Comparison of ENCODE assay signal across 1 cellular context in genomic region chr14:24146978-24147760, GRCh38.
TF ChIP-seq lines count a peak whose summit lies in the region.

Gene RNF31 (plus strand): TSS chr14:24147498. CDS start chr14:24147699, 201 bp downstream.

TF ChIP-seq in HepG2, 621 proteins besides CTCF, POLR2A, EP300 and RAD21 (continued from another document and continues in another):
- TF ChIP-seq PPARG (CRISPR knock-in tag; conservative IDR thresholded peaks at IDR 0.05): peak; percentile 16; the same call in 1 of the 2 replicates
- no peak for TF ChIP-seq HNF4A (CRISPR knock-in tag; IDR thresholded peaks at IDR 0.05)
- peak; percentile 61 for TF ChIP-seq REPIN1 (CRISPR knock-in tag; IDR thresholded peaks at IDR 0.05; ENCODE audit: borderline replicate concordance, low read depth)
- TF ChIP-seq GZF1 (CRISPR knock-in tag; IDR thresholded peaks at IDR 0.05): peak; percentile 14; the same call in 1 of the 2 replicates
- no peak; the same call in 1 of the 2 replicates for TF ChIP-seq HDAC2 (CRISPR knock-in tag; IDR thresholded peaks at IDR 0.05)
- no peak for TF ChIP-seq PRDM10 (CRISPR knock-in tag; IDR thresholded peaks at IDR 0.05; ENCODE audit: low read depth)
- no peak for TF ChIP-seq ZNF891 (CRISPR knock-in tag; IDR thresholded peaks at IDR 0.05)
- peak; percentile 19; the same call in 1 of the 2 replicates for TF ChIP-seq SMYD3 (CRISPR knock-in tag; IDR thresholded peaks at IDR 0.05)
- TF ChIP-seq MEF2D (CRISPR knock-in tag; IDR thresholded peaks at IDR 0.05): peak; percentile 66; the same call in 1 of the 2 replicates
- no peak for TF ChIP-seq JDP2 (CRISPR knock-in tag; IDR thresholded peaks at IDR 0.05; ENCODE audit: borderline replicate concordance)
- no peak for TF ChIP-seq PHF21A (CRISPR knock-in tag; IDR thresholded peaks at IDR 0.05)
- peak; percentile 95 for TF ChIP-seq RBFOX2 (IDR thresholded peaks at IDR 0.05; ENCODE audit: low read depth, low read length)
- TF ChIP-seq FOXK2 (IDR thresholded peaks at IDR 0.05): no peak
- TF ChIP-seq JUNB (CRISPR knock-in tag; IDR thresholded peaks at IDR 0.05; ENCODE audit: borderline replicate concordance): no peak
- TF ChIP-seq AKAP8 (CRISPR knock-in tag; IDR thresholded peaks at IDR 0.05): no peak; the same call in 1 of the 2 replicates
- TF ChIP-seq RNF2 (conservative IDR thresholded peaks at IDR 0.05; ENCODE audit: low read depth): no peak; the same call in 1 of the 2 replicates
- TF ChIP-seq MIER2 (CRISPR knock-in tag; IDR thresholded peaks at IDR 0.05): peak; percentile 25; the same call in 1 of the 2 replicates
- peak; percentile 2; the same call in 1 of the 2 replicates for TF ChIP-seq ZBTB3 (CRISPR knock-in tag; IDR thresholded peaks at IDR 0.05; ENCODE audit: borderline replicate concordance, low read depth)
- TF ChIP-seq FOXC1 (CRISPR knock-in tag; IDR thresholded peaks at IDR 0.05; ENCODE audit: borderline replicate concordance): no peak
- peak; percentile 68 for TF ChIP-seq ATF3 (CRISPR knock-in tag; IDR thresholded peaks at IDR 0.05)
- TF ChIP-seq ATF2 (CRISPR knock-in tag; IDR thresholded peaks at IDR 0.05): no peak; the same call in 1 of the 2 replicates
- 0 out of 2 replicates have a peak, but pooled peaks have one; percentile 2 for TF ChIP-seq ZSCAN25 (CRISPR knock-in tag; IDR thresholded peaks at IDR 0.05)
- no peak for TF ChIP-seq HOXA9 (CRISPR knock-in tag; IDR thresholded peaks at IDR 0.05; ENCODE audit: borderline replicate concordance)
- TF ChIP-seq CREB3 (CRISPR knock-in tag; IDR thresholded peaks at IDR 0.05): peak; percentile 90
- peak; percentile 89 for TF ChIP-seq SAP130 (CRISPR knock-in tag; IDR thresholded peaks at IDR 0.05; ENCODE audit: low read depth)
- no peak; the same call in 1 of the 2 replicates for TF ChIP-seq ZNF503 (CRISPR knock-in tag; IDR thresholded peaks at IDR 0.05)
- TF ChIP-seq MAFK (conservative IDR thresholded peaks at IDR 0.05 in 1 of 2, IDR thresholded peaks at IDR 0.05 in 1 of 2; ENCODE audit: low read length in 2 of 2): no peak
- TF ChIP-seq SIN3A (IDR thresholded peaks at IDR 0.05; ENCODE audit: borderline replicate concordance, low read depth, low read length): peak; percentile 88; the same call in 1 of the 2 replicates
- peak; percentile 44; the same call in 1 of the 2 replicates for TF ChIP-seq RARG (CRISPR knock-in tag; IDR thresholded peaks at IDR 0.05; ENCODE audit: low read depth)
- peak; percentile 68 for TF ChIP-seq ETV6 (CRISPR knock-in tag; conservative IDR thresholded peaks at IDR 0.05)
- peak; percentile 76; the same call in 1 of the 2 replicates for TF ChIP-seq MYNN (CRISPR knock-in tag; IDR thresholded peaks at IDR 0.05; ENCODE audit: low read depth)
- peak; percentile 99 for TF ChIP-seq ZNF550 (CRISPR knock-in tag; IDR thresholded peaks at IDR 0.05; ENCODE audit: borderline replicate concordance)
- peak; percentile 10 for TF ChIP-seq ZMAT3 (CRISPR knock-in tag; conservative IDR thresholded peaks at IDR 0.05)
- TF ChIP-seq NCOR1 (IDR thresholded peaks at IDR 0.05; ENCODE audit: borderline replicate concordance, low read length): peak; percentile 30; the same call in 1 of the 2 replicates
- TF ChIP-seq NONO (IDR thresholded peaks at IDR 0.05): no peak
- no peak for TF ChIP-seq NONO (CRISPR knock-in tag; conservative IDR thresholded peaks at IDR 0.05)
- TF ChIP-seq HMGA1 (CRISPR knock-in tag; conservative IDR thresholded peaks at IDR 0.05): no peak
- peak; percentile 94; the same call in 1 of the 2 replicates for TF ChIP-seq BRD4 (CRISPR knock-in tag; IDR thresholded peaks at IDR 0.05)
- no peak for TF ChIP-seq SETDB1 (CRISPR knock-in tag; IDR thresholded peaks at IDR 0.05; ENCODE audit: borderline replicate concordance)
- peak; percentile 67; the same call in 1 of the 2 replicates for TF ChIP-seq HOXA5 (CRISPR knock-in tag; IDR thresholded peaks at IDR 0.05)
- TF ChIP-seq ZNF253 (CRISPR knock-in tag; IDR thresholded peaks at IDR 0.05; ENCODE audit: borderline replicate concordance): peak; percentile 97; the same call in 1 of the 2 replicates
- TF ChIP-seq ELK4 (CRISPR knock-in tag; IDR thresholded peaks at IDR 0.05; ENCODE audit: borderline replicate concordance): peak; percentile 85
- TF ChIP-seq ZNF788 (CRISPR knock-in tag; IDR thresholded peaks at IDR 0.05; ENCODE audit: borderline replicate concordance): peak; percentile 74; the same call in 1 of the 2 replicates
- peak; percentile 54 for TF ChIP-seq ZNF616 (CRISPR knock-in tag; IDR thresholded peaks at IDR 0.05; ENCODE audit: low read depth)
- peak; percentile 78 for TF ChIP-seq KMT2B (CRISPR knock-in tag; IDR thresholded peaks at IDR 0.05)
- no peak for TF ChIP-seq HDAC6 (IDR thresholded peaks at IDR 0.05; ENCODE audit: low read depth, low read length)
- TF ChIP-seq HNF4G (IDR thresholded peaks at IDR 0.05; ENCODE audit: borderline replicate concordance, low read depth, low read length): peak; percentile 19; the same call in 1 of the 2 replicates
- TF ChIP-seq HNF4G (CRISPR knock-in tag; IDR thresholded peaks at IDR 0.05; ENCODE audit: borderline replicate concordance, low read depth): no peak; the same call in 1 of the 2 replicates
- TF ChIP-seq HINFP (CRISPR knock-in tag; IDR thresholded peaks at IDR 0.05; ENCODE audit: low read depth): peak; percentile 33; the same call in 1 of the 2 replicates
- TF ChIP-seq NPAS2 (CRISPR knock-in tag; IDR thresholded peaks at IDR 0.05; ENCODE audit: borderline replicate concordance): no peak
- no peak for TF ChIP-seq ZKSCAN1 (IDR thresholded peaks at IDR 0.05; ENCODE audit: low read length)
- no peak; the same call in 1 of the 2 replicates for TF ChIP-seq SAFB2 (CRISPR knock-in tag; IDR thresholded peaks at IDR 0.05; ENCODE audit: borderline replicate concordance, low read depth)
- no peak for TF ChIP-seq SYNCRIP (IDR thresholded peaks at IDR 0.05; ENCODE audit: insufficient read depth, low read depth, low read length)
- 0 out of 2 replicates have a peak, but pooled peaks have one; percentile 2 for TF ChIP-seq CAMTA2 (CRISPR knock-in tag; IDR thresholded peaks at IDR 0.05; ENCODE audit: borderline replicate concordance)
- peak; percentile 84 for TF ChIP-seq SNAPC2 (CRISPR knock-in tag; IDR thresholded peaks at IDR 0.05)
- no peak; the same call in 1 of the 2 replicates for TF ChIP-seq ZSCAN22 (CRISPR knock-in tag; IDR thresholded peaks at IDR 0.05)
- no peak for TF ChIP-seq ZNF572 (CRISPR knock-in tag; IDR thresholded peaks at IDR 0.05)
- TF ChIP-seq ZNF749 (CRISPR knock-in tag; IDR thresholded peaks at IDR 0.05; ENCODE audit: borderline replicate concordance): 0 out of 2 replicates have a peak, but pooled peaks have one; percentile 78
- TF ChIP-seq ZKSCAN5 (CRISPR knock-in tag; IDR thresholded peaks at IDR 0.05): no peak
- 0 out of 2 replicates have a peak, but pooled peaks have one; percentile 18 for TF ChIP-seq DNMT1 (CRISPR knock-in tag; IDR thresholded peaks at IDR 0.05)
- TF ChIP-seq ZBTB26 (CRISPR knock-in tag; IDR thresholded peaks at IDR 0.05; ENCODE audit: borderline replicate concordance): no peak; the same call in 1 of the 2 replicates
